ENCODE assay signal across 8 cellular contexts in the genomic region with DNA sequence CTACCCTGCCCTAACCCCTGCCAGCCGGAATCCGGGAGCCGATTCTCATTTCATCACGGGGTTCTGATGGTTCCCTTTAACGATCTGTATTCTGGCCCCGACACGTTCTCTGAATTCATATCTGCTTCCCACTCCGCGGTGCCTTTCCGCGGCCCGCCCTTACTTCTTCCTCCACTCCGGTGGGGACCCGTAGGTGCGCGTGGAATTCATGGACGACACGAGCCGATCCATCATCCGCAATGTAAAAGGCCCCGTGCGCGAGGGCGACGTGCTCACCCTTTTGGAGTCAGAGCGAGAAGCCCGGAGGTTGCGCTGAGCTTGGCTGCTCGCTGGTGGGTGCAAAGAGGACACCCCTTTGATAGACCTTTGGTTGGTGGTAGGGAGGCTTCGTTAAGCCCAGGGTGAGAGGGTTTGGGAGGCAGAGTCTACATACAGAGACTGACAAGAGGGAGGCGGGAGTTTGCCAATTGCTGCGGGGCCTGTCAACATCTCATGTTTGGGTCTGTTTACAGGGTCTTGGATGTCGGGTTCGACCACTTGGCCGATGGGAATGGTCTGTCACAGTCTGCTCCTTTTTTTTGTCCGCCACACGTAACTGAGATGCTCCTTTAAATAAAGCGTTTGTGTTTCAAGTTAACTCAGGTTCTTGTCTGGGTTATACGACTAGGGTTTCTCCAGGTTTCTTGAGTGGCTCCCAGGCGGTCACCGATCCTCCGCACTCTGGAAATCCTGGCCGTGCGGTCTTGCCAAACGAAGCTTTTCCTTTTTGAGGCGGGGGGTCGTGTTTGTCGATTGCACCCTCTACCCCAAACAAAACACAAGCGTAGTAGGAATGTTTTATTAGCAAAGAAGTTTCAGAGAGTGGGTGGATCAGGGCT. TPM values are rescaled to one million over a fixed set of nuclear protein-coding genes. Genes with fewer than 3 reads are reported as not detected.
DNase-seq lines count a peak whose midpoint lies in the region; ATAC-seq and TF ChIP-seq lines count a peak whose summit lies in the region.

No MANE protein-coding gene starts in this region.

- peak overlapping the region; percentile 97 for H3K9ac ChIP-seq in fibroblast of lung (ENCODE audit: insufficient read depth, low read length)

- CTCF ChIA-PET in GM10248 (lab: Yijun Ruan, JAX): interaction anchor here (2.0 to 2.5 kb wide), 2 partner anchors 12 to 32 kb away, joined by 7 to 11 read pairs; no protein-coding TSS in a partner anchor

- peak overlapping the region; percentile 88 for H3K27ac ChIP-seq in fibroblast of lung (ENCODE audit: insufficient read depth, low read length)

- no peaks in the 10 kb centered on the region for H3K9me3 ChIP-seq in fibroblast of lung (ENCODE audit: control insufficient read depth, insufficient read depth, low read depth, low read length)

- peaks cover 12% of the 10 kb centered on the region for H3K36me3 ChIP-seq in fibroblast of lung (ENCODE audit: control insufficient read depth, insufficient read depth, low read length)

- no peak for DNase-seq in fibroblast of lung (ENCODE audit: low read depth in 2 of 2)
- DNase-seq in omental fat pad (ENCODE audit: low spot score): no peak
- no peak for DNase-seq in GM10248 (ENCODE audit: extremely low spot score)

- no peak for TF ChIP-seq CTCF in fibroblast of lung (conservative IDR thresholded peaks at IDR 0.05 in 1 of 2, IDR thresholded peaks at IDR 0.05 in 1 of 2; ENCODE audit: low read depth in 1 of 2, low read length in 2 of 2)
- TF ChIP-seq CTCF in omental fat pad (IDR thresholded peaks at IDR 0.05): no peak
- TF ChIP-seq CTCF in GM10248 (IDR thresholded peaks at IDR 0.05; ENCODE audit: control extremely low read depth, extremely low read depth, low read depth, missing control alignments): no peak

- H3K4me1 ChIP-seq in fibroblast of lung (ENCODE audit: control insufficient read depth, extremely low read depth, insufficient read depth, low read length): peaks cover 11% of the 10 kb centered on the region

- H2AFZ ChIP-seq in fibroblast of lung (ENCODE audit: low read length): peak overlapping the region; percentile 41

- POLR2A ChIA-PET in GM10248 (lab: Yijun Ruan, JAX): interaction anchor here (0.6 to 2.3 kb wide), 6 partner anchors 11 to 192 kb away, joined by 3 to 16 read pairs (median 3); a partner anchor contains a TSS

- no peaks in the 10 kb centered on the region for H4K20me1 ChIP-seq in fibroblast of lung (ENCODE audit: control insufficient read depth, extremely low read depth, insufficient read depth, low read length)

- ATAC-seq in GM19328 (IDR thresholded peaks at IDR 0.05; ENCODE audit: unreplicated experiment): peak; percentile 5
- peak; percentile 8 for ATAC-seq in SK-N-SH treated with all-trans-retinoic acid at 6 μM for 48 hours
- ATAC-seq in omental fat pad (ENCODE audit: low FRiP score): peak; percentile 4
- ATAC-seq in HG03039 (IDR thresholded peaks at IDR 0.05; ENCODE audit: unreplicated experiment): no peak
- ATAC-seq in HG02884 (IDR thresholded peaks at IDR 0.05; ENCODE audit: unreplicated experiment): no peak
- ATAC-seq in GM19397 (IDR thresholded peaks at IDR 0.05; ENCODE audit: unreplicated experiment): no peak

- peak overlapping the region; percentile 86 to 100 (median 96) for H3K4me3 ChIP-seq in fibroblast of lung (replicated peaks in 1 of 4; ENCODE audit: control extremely low read depth in 1 of 4, insufficient read depth in 1 of 4, low read depth in 3 of 4, low read length in 4 of 4)

- peak overlapping the region; percentile 99 for H3K4me2 ChIP-seq in fibroblast of lung (ENCODE audit: extremely low read depth, insufficient read depth, low read length)

- no peaks in the 10 kb centered on the region for H3K27me3 ChIP-seq in fibroblast of lung (ENCODE audit: control insufficient read depth, insufficient read depth, low read length)

- H3K79me2 ChIP-seq in fibroblast of lung (ENCODE audit: control insufficient read depth, insufficient read depth, low read length): peaks cover 37% of the 10 kb centered on the region

TF ChIP-seq in SK-N-SH treated with all-trans-retinoic acid at 6 μM for 48 hours, 23 proteins besides CTCF, POLR2A, EP300 and RAD21 (continues in another document):
- TF ChIP-seq ZFP30 (CRISPR knock-in tag; IDR thresholded peaks at IDR 0.05) (no peak), BACH2 (CRISPR knock-in tag; IDR thresholded peaks at IDR 0.05; ENCODE audit: borderline replicate concordance) (no peak), ESRRG (CRISPR knock-in tag; IDR thresholded peaks at IDR 0.05) (no peak), ISL1 (CRISPR knock-in tag; IDR thresholded peaks at IDR 0.05) (no peak), TOX (CRISPR knock-in tag; IDR thresholded peaks at IDR 0.05; ENCODE audit: borderline replicate concordance) (no peak), GLIS3 (CRISPR knock-in tag; IDR thresholded peaks at IDR 0.05) (no peak), PPARA (CRISPR knock-in tag; IDR thresholded peaks at IDR 0.05; ENCODE audit: borderline replicate concordance) (no peak), SNAI2 (CRISPR knock-in tag; IDR thresholded peaks at IDR 0.05) (no peak), ZC3H10 (CRISPR knock-in tag; IDR thresholded peaks at IDR 0.05) (no peak), CSDC2 (CRISPR knock-in tag; IDR thresholded peaks at IDR 0.05) (no peak)
- TF ChIP-seq, protein P1, sequence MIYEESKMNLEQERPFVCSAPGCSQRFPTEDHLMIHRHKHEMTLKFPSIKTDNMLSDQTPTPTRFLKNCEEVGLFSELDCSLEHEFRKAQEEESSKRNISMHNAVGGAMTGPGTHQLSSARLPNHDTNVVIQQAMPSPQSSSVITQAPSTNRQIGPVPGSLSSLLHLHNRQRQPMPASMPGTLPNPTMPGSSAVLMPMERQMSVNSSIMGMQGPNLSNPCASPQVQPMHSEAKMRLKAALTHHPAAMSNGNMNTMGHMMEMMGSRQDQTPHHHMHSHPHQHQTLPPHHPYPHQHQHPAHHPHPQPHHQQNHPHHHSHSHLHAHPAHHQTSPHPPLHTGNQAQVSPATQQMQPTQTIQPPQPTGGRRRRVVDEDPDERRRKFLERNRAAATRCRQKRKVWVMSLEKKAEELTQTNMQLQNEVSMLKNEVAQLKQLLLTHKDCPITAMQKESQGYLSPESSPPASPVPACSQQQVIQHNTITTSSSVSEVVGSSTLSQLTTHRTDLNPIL (CRISPR knock-in tag; IDR thresholded peaks at IDR 0.05; ENCODE audit: low read depth): no peak
- TF ChIP-seq, protein P2, sequence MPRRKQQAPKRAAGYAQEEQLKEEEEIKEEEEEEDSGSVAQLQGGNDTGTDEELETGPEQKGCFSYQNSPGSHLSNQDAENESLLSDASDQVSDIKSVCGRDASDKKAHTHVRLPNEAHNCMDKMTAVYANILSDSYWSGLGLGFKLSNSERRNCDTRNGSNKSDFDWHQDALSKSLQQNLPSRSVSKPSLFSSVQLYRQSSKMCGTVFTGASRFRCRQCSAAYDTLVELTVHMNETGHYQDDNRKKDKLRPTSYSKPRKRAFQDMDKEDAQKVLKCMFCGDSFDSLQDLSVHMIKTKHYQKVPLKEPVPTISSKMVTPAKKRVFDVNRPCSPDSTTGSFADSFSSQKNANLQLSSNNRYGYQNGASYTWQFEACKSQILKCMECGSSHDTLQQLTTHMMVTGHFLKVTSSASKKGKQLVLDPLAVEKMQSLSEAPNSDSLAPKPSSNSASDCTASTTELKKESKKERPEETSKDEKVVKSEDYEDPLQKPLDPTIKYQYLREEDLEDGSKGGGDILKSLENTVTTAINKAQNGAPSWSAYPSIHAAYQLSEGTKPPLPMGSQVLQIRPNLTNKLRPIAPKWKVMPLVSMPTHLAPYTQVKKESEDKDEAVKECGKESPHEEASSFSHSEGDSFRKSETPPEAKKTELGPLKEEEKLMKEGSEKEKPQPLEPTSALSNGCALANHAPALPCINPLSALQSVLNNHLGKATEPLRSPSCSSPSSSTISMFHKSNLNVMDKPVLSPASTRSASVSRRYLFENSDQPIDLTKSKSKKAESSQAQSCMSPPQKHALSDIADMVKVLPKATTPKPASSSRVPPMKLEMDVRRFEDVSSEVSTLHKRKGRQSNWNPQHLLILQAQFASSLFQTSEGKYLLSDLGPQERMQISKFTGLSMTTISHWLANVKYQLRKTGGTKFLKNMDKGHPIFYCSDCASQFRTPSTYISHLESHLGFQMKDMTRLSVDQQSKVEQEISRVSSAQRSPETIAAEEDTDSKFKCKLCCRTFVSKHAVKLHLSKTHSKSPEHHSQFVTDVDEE (CRISPR knock-in tag; IDR thresholded peaks at IDR 0.05): no peak

RNA-seq across cellular contexts. Expression of a gene that starts 0.7 kb away (rescaled TPM):
- total RNA-seq in fibroblast of lung (216 and 254 TPM in 2 replicates), omental fat pad (100 to 1,000 TPM; 420 to 679 (median 534) TPM)
- polyA plus RNA-seq in fibroblast of lung: 286 and 331 TPM in 2 replicates
- 1,477 and 2,338 TPM in 2 replicates for polyA plus RNA-seq in fibroblast of lung (2012)
- 246 and 267 TPM in 2 replicates for polyA minus RNA-seq in fibroblast of lung (ENCODE audit: low replicate concordance)

RNA-seq across cellular contexts. Expression of a gene that starts 0.8 kb away (rescaled TPM):
- total RNA-seq in fibroblast of lung (19.3 and 33.7 TPM in 2 replicates), omental fat pad (10 to 100 TPM; 14.5 to 44.2 (median 33.1) TPM)
- 20.9 and 25.5 TPM in 2 replicates for polyA plus RNA-seq in fibroblast of lung
- 94.8 and 108 TPM in 2 replicates for polyA plus RNA-seq in fibroblast of lung (2012)
- 46.0 and 57.5 TPM in 2 replicates for polyA minus RNA-seq in fibroblast of lung (ENCODE audit: low replicate concordance)

RNA-seq across cellular contexts. Expression of a gene that starts 13.8 kb away (rescaled TPM):
- 9.8 and 22.6 TPM in 2 replicates for total RNA-seq in fibroblast of lung
- 13.9 and 29.1 TPM in 2 replicates for polyA plus RNA-seq in fibroblast of lung
- polyA plus RNA-seq in fibroblast of lung (2012): 24.4 and 49.0 TPM in 2 replicates
- polyA minus RNA-seq in fibroblast of lung (ENCODE audit: low replicate concordance): 19.4 and 23.0 TPM in 2 replicates
- total RNA-seq in omental fat pad: 100 to 1,000 TPM in 2 of 4 donors, 10 to 100 TPM in 2; 49.3 to 126 (median 79.3) TPM

RNA-seq across cellular contexts. Expression of a gene that starts 21.1 kb away (rescaled TPM):
- total RNA-seq in fibroblast of lung: 0.17 and 0.26 TPM in 2 replicates
- polyA plus RNA-seq in fibroblast of lung: 0.23 TPM in 1 of 2 replicates, not detected in the other
- polyA plus RNA-seq in fibroblast of lung (2012): 0.64 TPM in 1 of 2 replicates, not detected in the other
- polyA minus RNA-seq in fibroblast of lung (ENCODE audit: low replicate concordance): not detected in 2 replicates
- total RNA-seq in omental fat pad: 10 to 100 TPM in 3 of 4 donors, 1 to 10 TPM in 1; 7.1 to 48.7 (median 18.9) TPM

RNA-seq across cellular contexts. Expression of a gene that starts 42.0 kb away (rescaled TPM):
- total RNA-seq in fibroblast of lung: 1.7 and 6.7 TPM in 2 replicates
- 6.0 and 6.6 TPM in 2 replicates for polyA plus RNA-seq in fibroblast of lung
- 7.1 and 8.1 TPM in 2 replicates for polyA plus RNA-seq in fibroblast of lung (2012)
- 2.5 and 5.8 TPM in 2 replicates for polyA minus RNA-seq in fibroblast of lung (ENCODE audit: low replicate concordance)
- 100 to 1,000 TPM in 3 of 4 donors, 10 to 100 TPM in 1; 62.6 to 405 (median 250) TPM for total RNA-seq in omental fat pad

Comparison
In these comparisons a context has a peak if more than half of its experiments do, and no peak if none do; other contexts are left out.
1. ATAC-seq: peak in GM19328 (single experiment), SK-N-SH treated with all-trans-retinoic acid at 6 μM for 48 hours (single experiment) and omental fat pad (single experiment); none in HG03039 (single experiment), HG02884 (single experiment) and GM19397 (single experiment).